8 cellular contexts compared by ENCODE assay signal in the genomic region with DNA sequence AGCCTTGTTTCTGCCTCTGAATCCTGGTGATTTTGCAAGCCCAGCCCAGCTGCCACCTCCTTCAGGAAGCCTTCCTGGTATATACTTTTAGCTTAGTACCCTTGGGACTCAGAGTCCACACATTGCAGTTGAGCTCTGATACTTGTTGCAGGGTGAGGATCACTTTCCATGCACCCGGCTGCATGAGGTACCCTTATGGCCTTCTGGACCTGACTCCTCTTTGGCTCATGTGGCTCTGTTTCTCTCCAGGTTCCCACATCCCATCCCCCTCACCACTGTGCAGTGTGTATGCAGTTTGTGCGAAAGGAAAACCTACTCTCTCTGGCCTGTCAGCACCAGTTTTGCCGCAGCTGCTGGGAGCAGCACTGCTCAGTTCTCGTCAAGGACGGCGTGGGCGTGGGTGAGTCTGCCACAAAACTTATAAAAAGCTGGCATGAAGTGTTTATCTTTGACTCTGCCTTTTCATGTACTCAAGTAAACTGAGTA. TPM values are rescaled to one million over a fixed set of nuclear protein-coding genes. Genes with fewer than 3 reads are reported as not detected.
DNase-seq lines count a peak whose midpoint lies in the region; ATAC-seq, FAIRE-seq and TF ChIP-seq lines count a peak whose summit lies in the region.
"Had no signal": no experiment of that assay in that cellular context is flagged by ENCODE, and none has a peak within 500 bp of the region (broad histone marks: within the 10 kb centered on the region; RNA-seq: fewer than 3 reads in every experiment).

No MANE protein-coding gene starts in this region.

- peak; percentile 75 for DNase-seq in activated CD4-positive, alpha-beta T cell treated with anti-CD3 and anti-CD28 coated beads for 36 hours
- DNase-seq in activated CD4-positive, alpha-beta T cell treated with anti-CD3 and anti-CD28 coated beads for 1 hour = no peak
- peak; percentile 63 for DNase-seq in bronchial epithelial cell (ENCODE audit: low read depth)
- peak; percentile 33 for DNase-seq in stimulated activated CD4-positive, alpha-beta T cell treated with anti-CD3 and anti-CD28 coated beads, Interleukin-1b, Interleukin-23, amount 100 ng/mL, for 48 hours
- DNase-seq in 8988T = no peak
- no peak for DNase-seq in DMS53 treated with DMSO at 0.1 percent for 48 hours (lab: John Stamatoyannopoulos, UW; ENCODE audit: unreplicated experiment)
- DNase-seq: H7, NCI-H1092 had no signal

- peak; percentile 86 for ATAC-seq in activated CD4-positive, alpha-beta T cell treated with anti-CD3 and anti-CD28 coated beads for 36 hours

- no peaks in the 10 kb centered on the region for H3K27me3 Mint-ChIP-seq in activated CD4-positive, alpha-beta T cell treated with anti-CD3 and anti-CD28 coated beads for 36 hours

- intact Hi-C loops in activated CD4-positive, alpha-beta T cell treated with anti-CD3 and anti-CD28 coated beads for 36 hours (cut with DNase I, micrococcal nuclease) = no loop called here

- CTCF ChIA-PET in activated CD4-positive, alpha-beta T cell treated with anti-CD3 and anti-CD28 coated beads for 36 hours (lab: Charles Lee) = interaction anchor here (1.1 kb wide), 1 partner anchor 16 kb away, joined by 3 read pairs; no protein-coding TSS in a partner anchor

- no peak for TF ChIP-seq CTCF in bronchial epithelial cell (IDR thresholded peaks at IDR 0.05; ENCODE audit: insufficient read depth, low read length, severe bottlenecking)

- no peaks in the 10 kb centered on the region for H3K9me3 Mint-ChIP-seq in activated CD4-positive, alpha-beta T cell treated with anti-CD3 and anti-CD28 coated beads for 36 hours (ENCODE audit: low read depth)

- peaks cover 11% of the 10 kb centered on the region for H3K36me3 ChIP-seq in bronchial epithelial cell (ENCODE audit: control insufficient read depth, insufficient read depth, low read length)

- FAIRE-seq in bronchial epithelial cell (lab: Jason Lieb, UNC) = no peak

- peaks cover 17% of the 10 kb centered on the region for H3K4me1 Mint-ChIP-seq in activated CD4-positive, alpha-beta T cell treated with anti-CD3 and anti-CD28 coated beads for 36 hours

- H3K4me3 ChIP-seq in bronchial epithelial cell (ENCODE audit: low read depth, low read length) = no peak overlapping the region

- POLR2A ChIA-PET in activated CD4-positive, alpha-beta T cell treated with anti-CD3 and anti-CD28 coated beads for 36 hours (lab: Charles Lee) = interaction anchor here (1.1 kb wide), 1 partner anchor 62 kb away, joined by 5 read pairs; no protein-coding TSS in a partner anchor

- peak overlapping the region; percentile 88 for H3K27ac Mint-ChIP-seq in activated CD4-positive, alpha-beta T cell treated with anti-CD3 and anti-CD28 coated beads for 36 hours

- no peaks in the 10 kb centered on the region for H3K27me3 ChIP-seq in bronchial epithelial cell (ENCODE audit: control insufficient read depth, insufficient read depth, low read length)

- peaks cover 55% of the 10 kb centered on the region for H3K36me3 Mint-ChIP-seq in activated CD4-positive, alpha-beta T cell treated with anti-CD3 and anti-CD28 coated beads for 36 hours (ENCODE audit: low read depth)

- no peak overlapping the region for H3K4me3 Mint-ChIP-seq in activated CD4-positive, alpha-beta T cell treated with anti-CD3 and anti-CD28 coated beads for 36 hours

RNA-seq across cellular contexts. Expression of a gene that starts 23.1 kb away (rescaled TPM):
- 10 to 100 TPM; 25.7 to 30.4 TPM for total RNA-seq in activated CD4-positive, alpha-beta T cell treated with anti-CD3 and anti-CD28 coated beads for 36 hours
- total RNA-seq in bronchial epithelial cell = 15.8 and 28.7 TPM in 2 replicates

RNA-seq across cellular contexts. Expression of a gene that starts 40.3 kb away (rescaled TPM):
- 100 to 1,000 TPM; 109 to 127 TPM for total RNA-seq in activated CD4-positive, alpha-beta T cell treated with anti-CD3 and anti-CD28 coated beads for 36 hours
- total RNA-seq in bronchial epithelial cell = 31.5 and 61.1 TPM in 2 replicates

RNA-seq across cellular contexts. Expression of a gene that starts 48.3 kb away (rescaled TPM):
- total RNA-seq in activated CD4-positive, alpha-beta T cell treated with anti-CD3 and anti-CD28 coated beads for 36 hours = 100 to 1,000 TPM; 105 to 112 TPM
- 119 and 124 TPM in 2 replicates for total RNA-seq in bronchial epithelial cell

RNA-seq across cellular contexts. Expression of a gene that starts 51.5 kb away (rescaled TPM):
- 10 to 100 TPM; 25.8 to 26.0 TPM for total RNA-seq in activated CD4-positive, alpha-beta T cell treated with anti-CD3 and anti-CD28 coated beads for 36 hours
- total RNA-seq in bronchial epithelial cell = 34.2 and 44.0 TPM in 2 replicates

RNA-seq across cellular contexts. Expression of a gene that starts 55.0 kb away (rescaled TPM):
- total RNA-seq in activated CD4-positive, alpha-beta T cell treated with anti-CD3 and anti-CD28 coated beads for 36 hours = 100 to 1,000 TPM in 1 of 2 experiments, 10 to 100 TPM in 1; 90.8 to 108 TPM
- total RNA-seq in bronchial epithelial cell = 36.3 and 58.9 TPM in 2 replicates

Comparison
In these comparisons a context has a peak if more than half of its experiments do, and no peak if none do; other contexts are left out.
1. DNase-seq: peak in activated CD4-positive, alpha-beta T cell treated with anti-CD3 and anti-CD28 coated beads for 36 hours (single experiment), bronchial epithelial cell (single experiment) and stimulated activated CD4-positive, alpha-beta T cell treated with anti-CD3 and anti-CD28 coated beads, Interleukin-1b, Interleukin-23, amount 100 ng/mL, for 48 hours (single experiment); none in activated CD4-positive, alpha-beta T cell treated with anti-CD3 and anti-CD28 coated beads for 1 hour (single experiment), 8988T (single experiment) and DMS53 treated with DMSO at 0.1 percent for 48 hours (single experiment).